In genomic region chr3:25428003-25428861, GRCh38 we compare ENCODE assay signal across 8 cellular contexts. TPM values are rescaled to one million over a fixed set of nuclear protein-coding genes. Genes with fewer than 3 reads are reported as not detected.
A peak's percentile ranks its signal among the peaks of the same experiment; 100 is the strongest.
DNase-seq lines count a peak whose midpoint lies in the region; ATAC-seq and TF ChIP-seq lines count a peak whose summit lies in the region.

TSS of gene RARB (plus strand) at chr3:25428263. CDS start at chr3:25428732, 469 bp downstream.

- ATAC-seq in GM21360 (IDR thresholded peaks at IDR 0.05; ENCODE audit: unreplicated experiment): peak; percentile 62
- ATAC-seq in sciatic nerve: peak; percentile 95

- no peaks in the 10 kb centered on the region for H3K9me3 ChIP-seq in iPS-18c (ENCODE audit: control insufficient read depth, insufficient read depth, low read length)

- DNase-seq in AG08395 (ENCODE audit: low spot score) (peak; percentile 82), NCI-H524 (lab: John Stamatoyannopoulos, UW) (peak; percentile 53 to 82), cardiac fibroblast (ENCODE audit: low read depth in 2 of 2) (peak; percentile 92 to 97), sciatic nerve (ENCODE audit: low spot score) (peak; percentile 85), NCI-H345 (lab: John Stamatoyannopoulos, UW) (no peak), NCI-H146 (lab: John Stamatoyannopoulos, UW) (no peak)

- TF ChIP-seq CTCF in cardiac fibroblast (IDR thresholded peaks at IDR 0.05; ENCODE audit: low read depth, low read length): no peak

- intact Hi-C loops in sciatic nerve (cut with DNase I): loop anchor here (10.0 kb wide), 1 partner anchor 167 kb away; no protein-coding TSS in a partner anchor

- H3K4me3 ChIP-seq in cardiac fibroblast (replicated peaks in 1 of 2; ENCODE audit: low read depth in 2 of 2, low read length in 2 of 2): peak within 1 kb of the TSS; percentile 57 to 71
- H3K4me3 ChIP-seq in iPS-18c (ENCODE audit: insufficient read depth, low read depth, low read length): peak within 1 kb of the TSS; percentile 54

RNA-seq across cellular contexts. Expression of gene RARB, which starts in this region (rescaled TPM):
- 15.2 TPM for total RNA-seq in sciatic nerve

Comparison
In these comparisons a context has a peak if more than half of its experiments do, and no peak if none do; other contexts are left out.
1. DNase-seq: peak in AG08395 (single experiment), NCI-H524 (2 of 2), cardiac fibroblast (2 of 2) and sciatic nerve (single experiment); none in NCI-H345 (single experiment) and NCI-H146 (single experiment).